8 cellular contexts compared by ENCODE assay signal in the genomic region with DNA sequence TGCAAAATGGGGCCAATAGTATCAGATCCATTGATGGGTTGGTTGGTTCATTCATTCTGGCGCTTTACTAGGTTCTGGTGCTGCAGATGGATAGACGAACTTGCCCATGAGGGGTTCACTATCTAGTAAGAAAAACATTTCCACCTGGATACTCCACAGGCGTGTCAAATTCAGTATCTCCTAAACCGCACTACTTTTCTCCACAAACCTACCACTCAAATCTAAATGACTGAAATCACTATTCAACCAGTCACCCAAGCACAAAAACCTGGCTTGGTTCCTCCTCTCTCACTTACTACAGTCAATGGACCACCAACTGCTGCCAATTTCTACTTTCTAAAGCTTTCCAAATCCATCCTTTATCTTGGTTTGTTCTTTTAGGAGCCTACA. TPM values are rescaled to one million over a fixed set of nuclear protein-coding genes. Genes with fewer than 3 reads are reported as not detected.
A peak's percentile ranks its signal among the peaks of the same experiment; 100 is the strongest.
DNase-seq lines count a peak whose midpoint lies in the region; ATAC-seq, FAIRE-seq and TF ChIP-seq lines count a peak whose summit lies in the region.

No MANE protein-coding gene starts in this region.

- FAIRE-seq in GM12891 (lab: Jason Lieb, UNC), result peak; percentile 13
- FAIRE-seq in astrocyte (lab: Jason Lieb, UNC), result no peak

- H3K27ac Mint-ChIP-seq in astrocyte (ENCODE audit: unreplicated experiment) (peak overlapping the region; percentile 50), memory B cell (peak overlapping the region; percentile 82)

- H3K4me1 ChIP-seq in astrocyte (ENCODE audit: insufficient read depth, low read length), result peaks cover 7% of the 10 kb centered on the region

- no peaks in the 10 kb centered on the region for H3K36me3 ChIP-seq in astrocyte (ENCODE audit: insufficient read depth, low read length)

- ATAC-seq in HG03095 (IDR thresholded peaks at IDR 0.05; ENCODE audit: unreplicated experiment) (peak; percentile 1), memory B cell (ENCODE audit: low read depth) (no peak), HG03097 (IDR thresholded peaks at IDR 0.05; ENCODE audit: low FRiP score, unreplicated experiment) (no peak)

- H3K4me3 ChIP-seq in astrocyte (ENCODE audit: insufficient read depth, low read depth, low read length), result peak overlapping the region; percentile 86

- H3K4me1 Mint-ChIP-seq in astrocyte (ENCODE audit: low read depth, unreplicated experiment), result peaks cover 12% of the 10 kb centered on the region
- H3K4me1 Mint-ChIP-seq in memory B cell, result peaks cover 21% of the 10 kb centered on the region

- H3K79me2 ChIP-seq in astrocyte (ENCODE audit: insufficient read depth, low read length), result peaks cover 21% of the 10 kb centered on the region

- H3K27me3 Mint-ChIP-seq in astrocyte (ENCODE audit: low read depth, unreplicated experiment), result no peaks in the 10 kb centered on the region
- H3K27me3 Mint-ChIP-seq in memory B cell, result peaks cover 1% of the 10 kb centered on the region

- no peaks in the 10 kb centered on the region for H3K9me3 ChIP-seq in astrocyte (ENCODE audit: insufficient read depth, low read depth, low read length)

- DNase-seq in GM12891 (ENCODE audit: insufficient read length, low spot score), result no peak
- no peak for DNase-seq in astrocyte (ENCODE audit: low read depth)
- no peak for DNase-seq in memory B cell (ENCODE audit: low spot score in 2 of 2)
- DNase-seq in NCI-H524 treated with DMSO at 0.1 percent for 48 hours (lab: John Stamatoyannopoulos, UW), result no peak
- DNase-seq in OCI-M2 (lab: John Stamatoyannopoulos, UW; ENCODE audit: unreplicated experiment), result no peak
- DNase-seq in erythroblast (lab: John Stamatoyannopoulos, UW), result no peak

- no peaks in the 10 kb centered on the region for H3K9me3 Mint-ChIP-seq in astrocyte (ENCODE audit: unreplicated experiment)
- H3K9me3 Mint-ChIP-seq in memory B cell, result no peaks in the 10 kb centered on the region

- peak overlapping the region; percentile 92 for H3K9ac ChIP-seq in astrocyte (ENCODE audit: low read length)

- H3K4me3 Mint-ChIP-seq in astrocyte (ENCODE audit: unreplicated experiment), result peak overlapping the region; percentile 96
- peak overlapping the region; percentile 86 for H3K4me3 Mint-ChIP-seq in memory B cell

- no peak for TF ChIP-seq CTCF in astrocyte (IDR thresholded peaks at IDR 0.05; ENCODE audit: insufficient read depth, low read depth, low read length)

- H3K27me3 ChIP-seq in astrocyte (ENCODE audit: insufficient read depth, low read length), result no peaks in the 10 kb centered on the region

- H4K20me1 ChIP-seq in astrocyte (ENCODE audit: insufficient read depth, low read length), result peaks cover 4% of the 10 kb centered on the region

- no peak for TF ChIP-seq POLR2A in GM12891 (IDR thresholded peaks at IDR 0.05; ENCODE audit: low read depth, low read length)
- no peak for TF ChIP-seq POLR2A in erythroblast (IDR thresholded peaks at IDR 0.05; ENCODE audit: low read length)

- H3K4me2 ChIP-seq in astrocyte (ENCODE audit: low read length), result peak overlapping the region; percentile 96

- peak overlapping the region; percentile 99 for H2AFZ ChIP-seq in astrocyte (ENCODE audit: low read depth, low read length)

- H3K36me3 Mint-ChIP-seq in astrocyte (ENCODE audit: low read depth, unreplicated experiment), result peaks cover 2% of the 10 kb centered on the region
- peaks cover 10% of the 10 kb centered on the region for H3K36me3 Mint-ChIP-seq in memory B cell

- H3K27ac ChIP-seq in astrocyte (ENCODE audit: low read depth, low read length), result peak overlapping the region; percentile 65

TF ChIP-seq in GM12891, 5 proteins besides CTCF, POLR2A, EP300 and RAD21:
- TF ChIP-seq PAX5 (IDR thresholded peaks at IDR 0.05; ENCODE audit: insufficient read depth, low read length, severe bottlenecking) (no peak), POLR2AphosphoS5 (IDR thresholded peaks at IDR 0.05; ENCODE audit: low read depth, low read length) (no peak), TAF1 (IDR thresholded peaks at IDR 0.05; ENCODE audit: low read depth, low read length) (no peak), POU2F2 (IDR thresholded peaks at IDR 0.05; ENCODE audit: low read depth, low read length) (no peak), SPI1 (IDR thresholded peaks at IDR 0.05; ENCODE audit: low read depth, low read length) (no peak)
TF ChIP-seq in GM12891: peak in this region for 0.

RNA-seq across cellular contexts. Expression of a gene that starts 0.6 kb away (rescaled TPM):
- 27.3 TPM for polyA plus RNA-seq in GM12891 (2012; ENCODE audit: low read depth, missing spikeins)
- 28.6 and 29.9 TPM in 2 replicates for total RNA-seq in astrocyte
